ENCODE assay signal across 1 cellular context in genomic region chr4:1291091-1291490, GRCh38.
TF ChIP-seq lines count a peak whose summit lies in the region.

No MANE protein-coding gene starts in this region.

TF ChIP-seq in H1, 55 proteins besides CTCF, POLR2A, EP300 and RAD21:
- TF ChIP-seq EGR1 (IDR thresholded peaks at IDR 0.05; ENCODE audit: borderline replicate concordance, low read depth, low read length) (no peak), TAF1 (IDR thresholded peaks at IDR 0.05; ENCODE audit: low read depth, low read length) (no peak), CTBP2 (IDR thresholded peaks at IDR 0.05; ENCODE audit: borderline replicate concordance, insufficient read depth, insufficient read length, low read length) (no peak), KDM4A (IDR thresholded peaks at IDR 0.05; ENCODE audit: low read depth, low read length, severe bottlenecking) (no peak), CHD1 (IDR thresholded peaks at IDR 0.05; ENCODE audit: low read depth, low read length) (no peak), SIN3A (conservative IDR thresholded peaks at IDR 0.05 in 1 of 2, IDR thresholded peaks at IDR 0.05 in 1 of 2; ENCODE audit: low read depth in 1 of 2, low read length in 2 of 2) (no peak), CBX8 (IDR thresholded peaks at IDR 0.05; ENCODE audit: borderline replicate concordance, low read depth, low read length) (no peak), CHD2 (IDR thresholded peaks at IDR 0.05; ENCODE audit: low read length) (no peak)
